ENCODE assay signal across 1 cellular context in genomic region chr7:155306677-155307470, GRCh38.
TF ChIP-seq lines count a peak whose summit lies in the region.

No MANE protein-coding gene starts in this region.

TF ChIP-seq in WTC11, 78 proteins besides CTCF, POLR2A, EP300 and RAD21 (continued from another document):
- TF ChIP-seq SMAD3 (CRISPR knock-in tag; IDR thresholded peaks at IDR 0.05; ENCODE audit: borderline replicate concordance) (no peak), EMX1 (CRISPR knock-in tag; IDR thresholded peaks at IDR 0.05) (no peak), NR1H2 (CRISPR knock-in tag; IDR thresholded peaks at IDR 0.05) (no peak), TEAD1 (CRISPR knock-in tag; IDR thresholded peaks at IDR 0.05) (no peak)
